19 cellular contexts compared by ENCODE assay signal in genomic region chr4:99710681-99711345, GRCh38. TPM values are rescaled to one million over a fixed set of nuclear protein-coding genes. Genes with fewer than 3 reads are reported as not detected.
A peak's percentile ranks its signal among the peaks of the same experiment; 100 is the strongest.
DNase-seq lines count a peak whose midpoint lies in the region; ATAC-seq and TF ChIP-seq lines count a peak whose summit lies in the region.
"Had no signal": no experiment of that assay in that cellular context is flagged by ENCODE, and none has a peak within 500 bp of the region (broad histone marks: within the 10 kb centered on the region; RNA-seq: fewer than 3 reads in every experiment).

No MANE protein-coding gene starts in this region.

- H3K9me3 ChIP-seq in hepatocyte (ENCODE audit: low read depth) (no peaks in the 10 kb centered on the region), upper lobe of right lung (no peaks in the 10 kb centered on the region)
- H3K9me3 ChIP-seq in CD8-positive, alpha-beta T cell (ENCODE audit: low read length), result no peaks in the 10 kb centered on the region
- H3K9me3 ChIP-seq: MG63, stomach had no signal

- no peaks in the 10 kb centered on the region for H3K9me2 ChIP-seq in hepatocyte (replicated peaks; ENCODE audit: insufficient read depth)

- H3K36me3 ChIP-seq in hepatocyte (replicated peaks; ENCODE audit: insufficient read depth, low read depth) (no peaks in the 10 kb centered on the region), upper lobe of right lung (no peaks in the 10 kb centered on the region)
- no peaks in the 10 kb centered on the region for H3K36me3 ChIP-seq in CD8-positive, alpha-beta T cell (ENCODE audit: insufficient read depth, low read length)
- H3K36me3 ChIP-seq: MG63, stomach had no signal

- H3K4me2 ChIP-seq in hepatocyte, result no peak overlapping the region

- H3K27me3 Mint-ChIP-seq in activated naive CD8-positive, alpha-beta T cell, result no peaks in the 10 kb centered on the region
- peaks cover 4% of the 10 kb centered on the region for H3K27me3 Mint-ChIP-seq in activated naive CD8-positive, alpha-beta T cell treated with anti-CD3 and anti-CD28 coated beads for 36 hours
- H3K27me3 Mint-ChIP-seq in CD8-positive, alpha-beta T cell (ENCODE audit: low read depth), result peaks cover 7% of the 10 kb centered on the region

- 93% methylated on average over 1 of the region's 1 CpG for WGBS in hepatocyte (ENCODE audit: low lambda C conversion rate, missing lambda C conversion rate)

- DNase-seq in activated naive CD8-positive, alpha-beta T cell treated with anti-CD3 and anti-CD28 coated beads for 36 hours, result no peak
- DNase-seq in RWPE1 (ENCODE audit: low spot score) (peak; percentile 75), hepatocyte (ENCODE audit: low spot score) (peak; percentile 25), SHP77 (lab: John Stamatoyannopoulos, UW) (no peak), NCI-H146 (lab: John Stamatoyannopoulos, UW) (no peak), upper lobe of right lung (no peak)
- DNase-seq in CD8-positive, alpha-beta T cell, result no peak
- DNase-seq: cortex of kidney, glutamatergic neuron, H7, MG63, NCI-H187, NCI-H446, nephron progenitor cell, stomach had no signal

- H3K27me3 ChIP-seq in hepatocyte, result no peaks in the 10 kb centered on the region
- no peaks in the 10 kb centered on the region for H3K27me3 ChIP-seq in CD8-positive, alpha-beta T cell (ENCODE audit: insufficient read depth, low read length)
- no peaks in the 10 kb centered on the region for H3K27me3 ChIP-seq in upper lobe of right lung
- H3K27me3 ChIP-seq: MG63, stomach had no signal

- H3K79me2 ChIP-seq in hepatocyte, result no peaks in the 10 kb centered on the region

- no peak for ATAC-seq in CD8-positive, alpha-beta T cell
- no peak for ATAC-seq in upper lobe of right lung

- intact Hi-C loops in CD8-positive, alpha-beta T cell (cut with DNase I, micrococcal nuclease), result no loop called here
- intact Hi-C loops in upper lobe of right lung (cut with DNase I), result no loop called here

- peak overlapping the region; percentile 5 for H3K27ac Mint-ChIP-seq in activated naive CD8-positive, alpha-beta T cell
- H3K27ac Mint-ChIP-seq in activated naive CD8-positive, alpha-beta T cell treated with anti-CD3 and anti-CD28 coated beads for 36 hours, result no peak overlapping the region
- no peak overlapping the region for H3K27ac Mint-ChIP-seq in CD8-positive, alpha-beta T cell
- H3K27ac Mint-ChIP-seq: memory B cell, nephron progenitor cell had no signal

- no peaks in the 10 kb centered on the region for H4K20me1 ChIP-seq in hepatocyte (ENCODE audit: insufficient read depth, poor library complexity, severe bottlenecking)

- CTCF ChIA-PET in RWPE1 (lab: Yijun Ruan, JAX), result interaction anchor here (0.6 to 2.3 kb wide), 3 partner anchors 13 to 98 kb away, joined by 3 to 7 read pairs (median 4); no protein-coding TSS in a partner anchor
- CTCF ChIA-PET in CD8-positive, alpha-beta T cell (lab: Charles Lee), result interaction anchor here (1.4 kb wide), 1 partner anchor 16 kb away, joined by 4 read pairs; no protein-coding TSS in a partner anchor

- H3K4me1 ChIP-seq in hepatocyte (ENCODE audit: insufficient read depth) (no peaks in the 10 kb centered on the region), upper lobe of right lung (no peaks in the 10 kb centered on the region)
- no peaks in the 10 kb centered on the region for H3K4me1 ChIP-seq in CD8-positive, alpha-beta T cell (ENCODE audit: insufficient read depth, low read length)
- H3K4me1 ChIP-seq: stomach had no signal

- peaks cover 6% of the 10 kb centered on the region for H3K4me1 Mint-ChIP-seq in activated naive CD8-positive, alpha-beta T cell (ENCODE audit: low read depth)
- H3K4me1 Mint-ChIP-seq in activated naive CD8-positive, alpha-beta T cell treated with anti-CD3 and anti-CD28 coated beads for 36 hours, result peaks cover 5% of the 10 kb centered on the region
- no peaks in the 10 kb centered on the region for H3K4me1 Mint-ChIP-seq in CD8-positive, alpha-beta T cell (ENCODE audit: low read depth)
- H3K4me1 Mint-ChIP-seq: memory B cell, nephron progenitor cell had no signal

- H3K9me3 Mint-ChIP-seq in activated naive CD8-positive, alpha-beta T cell (ENCODE audit: low read depth), result no peaks in the 10 kb centered on the region
- H3K9me3 Mint-ChIP-seq in activated naive CD8-positive, alpha-beta T cell treated with anti-CD3 and anti-CD28 coated beads for 36 hours, result no peaks in the 10 kb centered on the region
- H3K9me3 Mint-ChIP-seq in CD8-positive, alpha-beta T cell, result no peaks in the 10 kb centered on the region
- H3K9me3 Mint-ChIP-seq: memory B cell, nephron progenitor cell had no signal

- TF ChIP-seq CTCF in RWPE1 (conservative IDR thresholded peaks at IDR 0.05; ENCODE audit: low read depth) (no peak), hepatocyte (IDR thresholded peaks at IDR 0.05; ENCODE audit: poor library complexity) (no peak), upper lobe of right lung (IDR thresholded peaks at IDR 0.05) (no peak)
- no peak for TF ChIP-seq CTCF in CD8-positive, alpha-beta T cell (IDR thresholded peaks at IDR 0.05)

- H3K36me3 Mint-ChIP-seq in activated naive CD8-positive, alpha-beta T cell, result no peaks in the 10 kb centered on the region
- no peaks in the 10 kb centered on the region for H3K36me3 Mint-ChIP-seq in activated naive CD8-positive, alpha-beta T cell treated with anti-CD3 and anti-CD28 coated beads for 36 hours
- H3K36me3 Mint-ChIP-seq in CD8-positive, alpha-beta T cell, result no peaks in the 10 kb centered on the region
- H3K36me3 Mint-ChIP-seq: memory B cell had no signal

- no peak overlapping the region for H3K4me3 Mint-ChIP-seq in activated naive CD8-positive, alpha-beta T cell
- H3K4me3 Mint-ChIP-seq in activated naive CD8-positive, alpha-beta T cell treated with anti-CD3 and anti-CD28 coated beads for 36 hours, result no peak overlapping the region
- H3K4me3 Mint-ChIP-seq in CD8-positive, alpha-beta T cell, result no peak overlapping the region
- H3K4me3 Mint-ChIP-seq: memory B cell, nephron progenitor cell had no signal

- H2AFZ ChIP-seq in hepatocyte, result no peak overlapping the region

- POLR2A ChIA-PET in RWPE1 (lab: Yijun Ruan, JAX; ENCODE audit: low non-redundant PET), result interaction anchor here (0.6 kb wide), 1 partner anchor 19 kb away, joined by 4 read pairs; no protein-coding TSS in a partner anchor
- POLR2A ChIA-PET in CD8-positive, alpha-beta T cell (lab: Charles Lee), result no interaction called here

- H3K27ac ChIP-seq in RWPE1 (no peak overlapping the region), hepatocyte (no peak overlapping the region), upper lobe of right lung (no peak overlapping the region)
- H3K27ac ChIP-seq in CD8-positive, alpha-beta T cell (ENCODE audit: low read depth, low read length), result no peak overlapping the region
- H3K27ac ChIP-seq: SK-N-MC, stomach had no signal

- H3K4me3 ChIP-seq in hepatocyte, result no peak overlapping the region
- no peak overlapping the region for H3K4me3 ChIP-seq in CD8-positive, alpha-beta T cell (ENCODE audit: low read depth, low read length)
- H3K4me3 ChIP-seq in upper lobe of right lung, result no peak overlapping the region
- H3K4me3 ChIP-seq: MG63, SK-N-MC, stomach had no signal

RNA-seq across cellular contexts. Expression of gene C4orf54, which starts 53.2 kb away (rescaled TPM):
- total RNA-seq in activated naive CD8-positive, alpha-beta T cell treated with anti-CD3 and anti-CD28 coated beads for 36 hours, result not detected
- total RNA-seq in hepatocyte (0.07 TPM in 1 of 2 replicates, not detected in the other), upper lobe of right lung (not detected)
- polyA plus RNA-seq in hepatocyte, result not detected in 2 replicates
- not detected for total RNA-seq in CD8-positive, alpha-beta T cell
- total RNA-seq: endothelial cell of umbilical vein, H7 had no signal
- polyA plus RNA-seq: endothelial cell of umbilical vein had no signal

Comparison
In these comparisons a context has a peak if more than half of its experiments do, and no peak if none do; other contexts are left out.
1. DNase-seq: peak in RWPE1 (single experiment) and hepatocyte (single experiment); none in activated naive CD8-positive, alpha-beta T cell treated with anti-CD3 and anti-CD28 coated beads for 36 hours (single experiment), CD8-positive, alpha-beta T cell (0 of 7), SHP77 (0 of 2), NCI-H146 (single experiment) and upper lobe of right lung (single experiment).